In the genomic region with DNA sequence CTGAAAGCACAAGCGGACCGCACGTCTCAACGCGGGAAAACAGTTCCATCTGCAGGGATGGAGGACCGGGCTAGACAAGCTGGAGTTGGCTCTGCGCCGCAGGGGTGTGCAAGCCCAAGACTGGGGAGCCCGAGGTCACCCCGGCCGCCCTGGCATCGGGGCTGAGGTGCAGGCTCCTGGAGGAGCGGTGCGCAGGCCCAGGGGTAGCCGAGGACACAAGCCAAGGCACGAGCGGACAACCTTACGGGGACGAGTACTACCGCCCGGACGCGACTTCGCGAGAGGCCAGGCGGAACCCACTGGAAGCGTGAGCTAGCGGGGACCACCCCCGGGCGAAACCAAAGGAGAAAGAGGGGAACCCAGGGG, we compare ENCODE assay signal across 8 cellular contexts. TPM values are rescaled to one million over a fixed set of nuclear protein-coding genes. Genes with fewer than 3 reads are reported as not detected.
DNase-seq lines count a peak whose midpoint lies in the region; ATAC-seq and TF ChIP-seq lines count a peak whose summit lies in the region.
"Not testable (repeated sequence)": the region's sequence is repeated elsewhere in the genome, so short reads cannot be mapped to it uniquely, and the experiment has no call there.

No MANE protein-coding gene starts in this region.

- peak overlapping the region; percentile 75 to 78 for H3K27ac ChIP-seq in liver (ENCODE audit: low read depth in 1 of 2, low read length in 2 of 2)
- peak overlapping the region in 20 of 21 experiments; percentile 54 to 92 (median 88) for H3K27ac ChIP-seq in skin epidermis

- H3K27me3 ChIP-seq in liver (ENCODE audit: control insufficient read depth in 4 of 4, insufficient read depth in 4 of 4, low read length in 3 of 4): not testable (repeated sequence)

- H3K4me1 ChIP-seq in liver (ENCODE audit: control insufficient read depth in 4 of 4, insufficient read depth in 4 of 4, low read length in 3 of 4): peaks cover 2 to 12% (median 10%) of the 10 kb centered on the region in 4 donors

- ATAC-seq in GM19025 (IDR thresholded peaks at IDR 0.05; ENCODE audit: low read depth, unreplicated experiment) (peak; percentile 37), HG03025 (IDR thresholded peaks at IDR 0.05; ENCODE audit: low FRiP score, unreplicated experiment) (peak; percentile 40)

- not testable (repeated sequence) for H3K36me3 ChIP-seq in liver (ENCODE audit: control insufficient read depth in 4 of 4, insufficient read depth in 3 of 4, low read depth in 1 of 4, low read length in 3 of 4)

- H3K9me3 ChIP-seq in liver (ENCODE audit: control insufficient read depth in 4 of 4, low read length in 3 of 4): not testable (repeated sequence)

- WGBS in liver: under 1% methylated on average over 30 of the region's 30 CpGs

- H3K4me3 ChIP-seq in epithelial cell of esophagus (ENCODE audit: low read length) (peak overlapping the region; percentile 58), liver (ENCODE audit: low read depth in 1 of 3, low read length in 3 of 3) (peak overlapping the region; percentile 72 to 89 (median 78)), skin epidermis (peak overlapping the region; percentile 47 to 85 (median 68))

- peak overlapping the region; percentile 63 to 74 for H3K9ac ChIP-seq in liver (ENCODE audit: low read depth in 1 of 2, low read length in 2 of 2)

- TF ChIP-seq CTCF in epithelial cell of esophagus (IDR thresholded peaks at IDR 0.05; ENCODE audit: insufficient read depth, low read depth, low read length, missing control alignments); liver (IDR thresholded peaks at IDR 0.05; ENCODE audit: low read depth, low read length, missing input control): not testable (repeated sequence)

- not testable (repeated sequence) for TF ChIP-seq RAD21 in liver (IDR thresholded peaks at IDR 0.05)

- DNase-seq in AG20443 (ENCODE audit: low spot score) (peak; percentile 40), NCI-H69 (lab: John Stamatoyannopoulos, UW) (peak; percentile 39), activated T-helper 1 cell treated with Interleukin-2 at 50 U/mL for 16 hours (ENCODE audit: low read depth) (peak; percentile 28), epithelial cell of esophagus (ENCODE audit: low read depth) (peak; percentile 10)

RNA-seq across cellular contexts. Expression of gene NPIPB15, which starts 8.5 kb away (rescaled TPM):
- 1 to 10 TPM in 1 of 2 donors, under 1 TPM in 1; 0.98 to 4.4 TPM for total RNA-seq in liver
- polyA plus RNA-seq in liver: 1 to 10 TPM; 1.8 to 7.1 TPM

RNA-seq across cellular contexts. Expression of gene CLEC18B, which starts 53.7 kb away (rescaled TPM):
- total RNA-seq in liver: 1 to 10 TPM in 1 of 2 donors, not detected in 1; 1.3 TPM
- polyA plus RNA-seq in liver: under 1 TPM; 0.21 to 0.43 TPM

Comparison
In these comparisons a context has a peak if more than half of its experiments do, and no peak if none do; other contexts are left out.
1. Peak in every context shown above with its lines: DNase-seq, ATAC-seq, H3K4me3 ChIP-seq and H3K27ac ChIP-seq.